ENCODE assay signal across 17 cellular contexts in genomic region chr4:93267747-93268146, GRCh38.
DNase-seq lines count a peak whose midpoint lies in the region; ATAC-seq and TF ChIP-seq lines count a peak whose summit lies in the region.
"Had no signal": no experiment of that assay in that cellular context is flagged by ENCODE, and none has a peak within 500 bp of the region (broad histone marks: within the 10 kb centered on the region; RNA-seq: fewer than 3 reads in every experiment).

No MANE protein-coding gene starts in this region.

- H3K27ac Mint-ChIP-seq in H9 (peak overlapping the region in 2 of 3 experiments; percentile 28 to 33; a peak in 2 of 7 replicates), neural crest cell (ENCODE audit: unreplicated experiment) (peak overlapping the region; percentile 35)
- H3K27ac Mint-ChIP-seq: CD4-positive, CD25-positive, alpha-beta regulatory T cell; IgD-negative memory B cell had no signal

- H2AFZ ChIP-seq in H9 (ENCODE audit: low read length), result no peak overlapping the region

- H2BK12ac ChIP-seq in H9 (ENCODE audit: insufficient read length, low read depth, low read length), result no peak overlapping the region

- no peak for TF ChIP-seq POLR2A in gastroesophageal sphincter (IDR thresholded peaks at IDR 0.05)

- H3K9me3 Mint-ChIP-seq in H9, result no peaks in the 10 kb centered on the region
- no peaks in the 10 kb centered on the region for H3K9me3 Mint-ChIP-seq in neural crest cell

- no peaks in the 10 kb centered on the region for H3K36me3 Mint-ChIP-seq in H9 (ENCODE audit: insufficient read depth in 1 of 3, low read depth in 3 of 3)
- H3K36me3 Mint-ChIP-seq in neural crest cell (ENCODE audit: low read depth), result no peaks in the 10 kb centered on the region
- H3K36me3 Mint-ChIP-seq: CD4-positive, CD25-positive, alpha-beta regulatory T cell; IgD-negative memory B cell had no signal

- no peak overlapping the region for H4K5ac ChIP-seq in H9 (ENCODE audit: insufficient read length, low read depth, low read length)

- no CpG with 5 or more reads among the region's 3 CpGs for WGBS in H9 (ENCODE audit: extremely low coverage, insufficient read length, low lambda C conversion rate)
- WGBS in gastroesophageal sphincter (ENCODE audit: low coverage in 1 of 2), 2 donors, result 60 to 100% methylated on average over 1 to 2 of the region's 3 CpGs

- H3K4ac ChIP-seq in H9 (ENCODE audit: low read depth, low read length), result no peak overlapping the region

- H3K4me3 ChIP-seq in gastroesophageal sphincter, result no peak overlapping the region

- H3K79me1 ChIP-seq in H9 (ENCODE audit: insufficient read depth, low read depth, low read length, poor library complexity, severe bottlenecking), result no peaks in the 10 kb centered on the region

- no peaks in the 10 kb centered on the region for H3K36me3 ChIP-seq in gastroesophageal sphincter
- H3K36me3 ChIP-seq: BE2C had no signal

- H2AK5ac ChIP-seq in H9 (ENCODE audit: insufficient read length, low read length), result no peak overlapping the region

- TF ChIP-seq EP300 in gastroesophageal sphincter (IDR thresholded peaks at IDR 0.05), result no peak

- no peaks in the 10 kb centered on the region for H3K23me2 ChIP-seq in H9 (ENCODE audit: insufficient read length, low read depth, low read length, poor library complexity, severe bottlenecking)

- H3K79me2 ChIP-seq in H9 (ENCODE audit: insufficient read depth, low read length), result no peaks in the 10 kb centered on the region

- no peak overlapping the region for H3K4me3 Mint-ChIP-seq in H9
- H3K4me3 Mint-ChIP-seq in neural crest cell, result no peak overlapping the region
- H3K4me3 Mint-ChIP-seq: CD4-positive, CD25-positive, alpha-beta regulatory T cell; IgD-negative memory B cell had no signal

- no peaks in the 10 kb centered on the region for H4K20me1 ChIP-seq in H9 (ENCODE audit: control insufficient read depth, insufficient read depth, insufficient read length)

- H3K4me2 ChIP-seq in H9 (ENCODE audit: insufficient read depth, insufficient read length, low read length), result no peak overlapping the region

- H3K9me3 ChIP-seq in H9 (ENCODE audit: control insufficient read depth, low read depth, low read length) (no peaks in the 10 kb centered on the region), gastroesophageal sphincter (no peaks in the 10 kb centered on the region)
- H3K9me3 ChIP-seq: BE2C, Caco-2 had no signal

- DNase-seq in ELF-1 (ENCODE audit: low read depth, low spot score) (peak; percentile 4), H9 (peak; percentile 41), neural crest cell (ENCODE audit: low read depth, low spot score) (no peak), NCI-H2227 (lab: John Stamatoyannopoulos, UW; ENCODE audit: unreplicated experiment) (no peak), AG20443 (ENCODE audit: low spot score) (no peak)
- DNase-seq: BE2C; C1 segment of cervical spinal cord; Caco-2; CD4-positive, CD25-positive, alpha-beta regulatory T cell; GDM1; HCEC 1CT; KBM-7 had no signal

- H2BK5ac ChIP-seq in H9 (ENCODE audit: insufficient read length, low read length), result no peak overlapping the region

- H3K27me3 ChIP-seq in H9 (ENCODE audit: insufficient read depth, low read length) (no peaks in the 10 kb centered on the region), gastroesophageal sphincter (no peaks in the 10 kb centered on the region)
- H3K27me3 ChIP-seq: BE2C had no signal

- no peak overlapping the region for H2BK120ac ChIP-seq in H9 (ENCODE audit: low read depth, low read length, poor library complexity, severe bottlenecking)

- H3K4me1 ChIP-seq in H9 (ENCODE audit: insufficient read depth, low read length) (no peaks in the 10 kb centered on the region; the same call in 1 of the 2 replicates), gastroesophageal sphincter (no peaks in the 10 kb centered on the region)
- H3K4me1 ChIP-seq: BE2C, Caco-2 had no signal

- H3K23ac ChIP-seq in H9 (ENCODE audit: insufficient read length, low read depth, low read length), result no peak overlapping the region

- no peak overlapping the region for H4K91ac ChIP-seq in H9 (ENCODE audit: insufficient read length, low read depth, low read length)

- ATAC-seq in gastroesophageal sphincter (peak; percentile 31), GM21390 (IDR thresholded peaks at IDR 0.05; ENCODE audit: unreplicated experiment) (no peak), GM21360 (IDR thresholded peaks at IDR 0.05; ENCODE audit: unreplicated experiment) (no peak)

- H3K27me3 Mint-ChIP-seq in H9 (ENCODE audit: low read depth) (no peaks in the 10 kb centered on the region), neural crest cell (ENCODE audit: low read depth) (no peaks in the 10 kb centered on the region)
- H3K27me3 Mint-ChIP-seq: CD4-positive, CD25-positive, alpha-beta regulatory T cell; IgD-negative memory B cell had no signal

- TF ChIP-seq CTCF in H9 (conservative IDR thresholded peaks at IDR 0.05), result no peak
- TF ChIP-seq CTCF in gastroesophageal sphincter (IDR thresholded peaks at IDR 0.05), result no peak
- TF ChIP-seq CTCF in neural crest cell (conservative IDR thresholded peaks at IDR 0.05), result no peak

- no peak overlapping the region for H2BK20ac ChIP-seq in H9 (ENCODE audit: low read depth, low read length, poor library complexity, severe bottlenecking)

- H4K8ac ChIP-seq in H9 (replicated peaks; ENCODE audit: insufficient read length, low read depth, low read length), result no peak overlapping the region

- H3K18ac ChIP-seq in H9 (ENCODE audit: insufficient read length, low read depth, low read length), result no peak overlapping the region

- H3K56ac ChIP-seq in H9 (ENCODE audit: insufficient read length, low read depth, low read length), result no peak overlapping the region

- 0 out of 2 replicates have a peak overlapping the region, but pooled peaks have one; percentile 25 for H3K14ac ChIP-seq in H9 (ENCODE audit: insufficient read depth, low read length)

- H3K4me1 Mint-ChIP-seq in H9 (peaks cover 0 to 4% of the 10 kb centered on the region in 2 experiments; a peak in 1 of 4 replicates), neural crest cell (no peaks in the 10 kb centered on the region)
- H3K4me1 Mint-ChIP-seq: CD4-positive, CD25-positive, alpha-beta regulatory T cell; IgD-negative memory B cell had no signal

- H3K9ac ChIP-seq in H9 (ENCODE audit: extremely low read depth, insufficient read length, low read length), result no peak overlapping the region

- H2BK15ac ChIP-seq in H9 (ENCODE audit: low read depth, low read length), result no peak overlapping the region

- no peak overlapping the region for H3T11ph ChIP-seq in H9 (ENCODE audit: low read length)

- H3K27ac ChIP-seq in H9 (ENCODE audit: insufficient read length, low read depth, low read length) (no peak overlapping the region), gastroesophageal sphincter (no peak overlapping the region)
- H3K27ac ChIP-seq: HL-60 had no signal

Comparison
In these comparisons a context has a peak if more than half of its experiments do, and no peak if none do; other contexts are left out.
1. DNase-seq: peak in ELF-1 (single experiment) and H9 (single experiment); none in neural crest cell (single experiment), NCI-H2227 (single experiment) and AG20443 (single experiment).